ENCODE assay signal across 8 cellular contexts in the genomic region with DNA sequence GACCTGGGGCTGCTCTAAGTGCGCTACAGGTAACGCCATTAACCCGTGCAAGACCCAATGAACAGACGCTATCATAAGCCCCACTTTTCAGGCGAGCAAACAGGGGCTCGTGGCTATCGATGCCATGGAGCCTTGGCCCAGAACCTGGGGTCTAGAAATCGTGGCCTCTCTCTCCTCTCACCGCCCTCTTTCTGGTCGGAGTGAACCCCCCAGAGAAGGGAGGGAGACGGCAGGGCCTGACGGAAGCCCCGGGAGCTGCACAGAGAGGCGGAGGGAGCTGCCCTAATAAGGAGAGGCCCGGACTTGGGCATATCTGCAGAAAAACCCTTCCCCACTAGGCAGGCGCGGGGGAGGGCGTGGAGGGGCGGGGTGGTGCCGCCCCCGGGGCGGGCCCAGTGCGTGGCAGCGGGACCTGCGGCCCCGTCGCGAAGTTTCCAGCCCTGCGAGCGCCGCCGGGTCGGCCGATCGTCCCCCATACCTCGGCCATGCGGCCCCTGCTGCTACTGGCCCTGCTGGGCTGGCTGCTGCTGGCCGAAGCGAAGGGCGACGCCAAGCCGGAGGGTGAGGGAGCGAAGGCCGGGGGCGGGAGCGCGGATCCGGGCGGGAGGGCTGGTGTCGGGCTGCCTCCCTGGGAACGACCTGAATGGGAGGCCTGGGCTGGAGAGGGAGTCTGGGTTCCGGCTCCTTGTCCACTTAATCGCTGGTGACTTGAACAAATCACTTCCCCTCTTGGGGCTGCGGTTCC. TPM values are rescaled to one million over a fixed set of nuclear protein-coding genes. Genes with fewer than 3 reads are reported as not detected.
DNase-seq lines count a peak whose midpoint lies in the region; ATAC-seq, FAIRE-seq and TF ChIP-seq lines count a peak whose summit lies in the region.

A gene (plus strand): TSS at position 423 of the 745 bp plus-strand sequence. CDS start 63 bp downstream, at position 486.

- H3K4me1 Mint-ChIP-seq in activated B cell treated with CpG ODN at 0.5 μM for 24 hours: peaks cover 7% of the 10 kb centered on the region

- intact Hi-C loops in activated B cell treated with CpG ODN at 0.5 μM for 24 hours (cut with micrococcal nuclease): loop anchor here (1.0 kb wide), 3 partner anchors 8 to 46 kb away; a partner anchor contains a TSS
- intact Hi-C loops in spleen (cut with DNase I; ENCODE audit: low total_unique reads): no loop called here

- H3K4me1 ChIP-seq in A549 (peaks cover 26% of the 10 kb centered on the region), spleen (peaks cover 0 to 76% (median 37%) of the 10 kb centered on the region in 6 donors)

- POLR2A ChIA-PET in A549 (lab: Yijun Ruan, JAX) (interaction anchor here (0.6 to 1.5 kb wide), 3 partner anchors 25 to 46 kb away, joined by 3 to 13 read pairs (median 8); a partner anchor contains a TSS), activated B cell treated with CpG ODN at 0.5 μM for 24 hours (lab: Charles Lee) (interaction anchor here (0.6 to 10.6 kb wide), 5 partner anchors 8 to 217 kb away, joined by 3 to 184 read pairs (median 9); a partner anchor contains a TSS)

- TF ChIP-seq EP300 in A549 (IDR thresholded peaks at IDR 0.05): no peak

- H3K36me3 Mint-ChIP-seq in activated B cell treated with CpG ODN at 0.5 μM for 24 hours (ENCODE audit: low read depth): no peaks in the 10 kb centered on the region

- TF ChIP-seq POLR2A in A549 (IDR thresholded peaks at IDR 0.05; ENCODE audit: low read length) (peak; percentile 85), GM18526 (IDR thresholded peaks at IDR 0.05; ENCODE audit: extremely low read depth, insufficient read length) (peak; percentile 80), spleen (IDR thresholded peaks at IDR 0.05) (peak in 1 of 3 donors; percentile 3)

- H3K27ac ChIP-seq in A549 (peak within 1 kb of the TSS; percentile 86 to 88), spleen (peak within 1 kb of the TSS; percentile 43 to 93 (median 88))

- H3K9me3 ChIP-seq in A549: no peaks in the 10 kb centered on the region
- H3K9me3 ChIP-seq in spleen: no peaks in the 10 kb centered on the region

- peak within 1 kb of the TSS; percentile 86 for H3K4me3 Mint-ChIP-seq in activated B cell treated with CpG ODN at 0.5 μM for 24 hours

- FAIRE-seq in A549 (lab: Jason Lieb, UNC): no peak

- TF ChIP-seq CTCF in A549 (IDR thresholded peaks at IDR 0.05) (no peak), activated B cell treated with CpG ODN at 0.5 μM for 24 hours (IDR thresholded peaks at IDR 0.05) (no peak), cardiac fibroblast (IDR thresholded peaks at IDR 0.05; ENCODE audit: low read depth, low read length) (no peak), spleen (IDR thresholded peaks at IDR 0.05 in 8 of 11, conservative IDR thresholded peaks at IDR 0.05 in 3 of 11) (peak in 3 of 11 experiments; percentile 10 to 39 (median 27))

- H3K27me3 ChIP-seq in spleen (replicated peaks in 1 of 7): no peaks in the 10 kb centered on the region

- TF ChIP-seq RAD21 in A549 (conservative IDR thresholded peaks at IDR 0.05 in 1 of 2, IDR thresholded peaks at IDR 0.05 in 1 of 2): no peak

- peak; percentile 69 to 83 for DNase-seq in A549 (ENCODE audit: low read depth in 1 of 2, low spot score in 1 of 2)
- DNase-seq in NCI-H2227 treated with DMSO at 0.1 percent for 48 hours (lab: John Stamatoyannopoulos, UW): peak; percentile 65
- peak; percentile 76 for DNase-seq in activated B cell treated with CpG ODN at 0.5 μM for 24 hours
- peak; percentile 89 to 95 for DNase-seq in cardiac fibroblast (ENCODE audit: low read depth in 2 of 2)
- peak; percentile 87 for DNase-seq in iris pigment epithelial cell (ENCODE audit: low read depth)
- DNase-seq in spleen: peak; percentile 97

- H3K4me3 ChIP-seq in A549 (peak within 1 kb of the TSS; percentile 52), cardiac fibroblast (replicated peaks in 1 of 2; ENCODE audit: low read depth in 2 of 2, low read length in 2 of 2) (peak within 1 kb of the TSS; percentile 62 to 71), spleen (peak within 1 kb of the TSS; percentile 57 to 78 (median 66))

- peak; percentile 95 to 98 for ATAC-seq in A549
- peak; percentile 79 for ATAC-seq in HG03066 (IDR thresholded peaks at IDR 0.05; ENCODE audit: low read depth, unreplicated experiment)
- peak; percentile 99 for ATAC-seq in activated B cell treated with CpG ODN at 0.5 μM for 24 hours (ENCODE audit: low read depth)

- peaks cover 0 to 17% (median 0%) of the 10 kb centered on the region in 6 donors for H3K36me3 ChIP-seq in spleen

- CTCF ChIA-PET in A549 (lab: Yijun Ruan, JAX) (interaction anchor here (0.6 kb wide), 1 partner anchor 64 kb away, joined by 3 read pairs; no protein-coding TSS in a partner anchor), activated B cell treated with CpG ODN at 0.5 μM for 24 hours (lab: Charles Lee) (interaction anchor here (1.0 kb wide), 1 partner anchor 25 kb away, joined by 3 read pairs; no protein-coding TSS in a partner anchor)

- peak within 1 kb of the TSS; percentile 93 for H3K4me2 ChIP-seq in A549

- H3K27me3 Mint-ChIP-seq in activated B cell treated with CpG ODN at 0.5 μM for 24 hours: no peaks in the 10 kb centered on the region

- peak within 1 kb of the TSS; percentile 59 for H3K27ac Mint-ChIP-seq in activated B cell treated with CpG ODN at 0.5 μM for 24 hours

- WGBS in A549 (ENCODE audit: missing lambda C conversion rate): 3% methylated on average over 14 of the region's 54 CpGs
- 0 to 3% (median 1%) methylated on average over 19 to 54 of the region's 54 CpGs for WGBS in spleen, 5 donors

- H3K9me3 Mint-ChIP-seq in activated B cell treated with CpG ODN at 0.5 μM for 24 hours: no peaks in the 10 kb centered on the region

TF ChIP-seq in A549, 52 proteins besides CTCF, POLR2A, EP300 and RAD21 (continues in another document):
- TF ChIP-seq CBX8 (IDR thresholded peaks at IDR 0.05) (no peak), CEBPB (IDR thresholded peaks at IDR 0.05) (no peak), POLR2AphosphoS2 (conservative IDR thresholded peaks at IDR 0.05; ENCODE audit: low read length) (no peak), MYC (IDR thresholded peaks at IDR 0.05; ENCODE audit: borderline replicate concordance, low read length) (no peak), ZFP36 (IDR thresholded peaks at IDR 0.05; ENCODE audit: borderline replicate concordance, partially characterized antibody) (no peak), TP53 (CRISPR knock-in tag; IDR thresholded peaks at IDR 0.05) (no peak), CHD2 (IDR thresholded peaks at IDR 0.05; ENCODE audit: low read length, partially characterized antibody) (no peak), HEYL (CRISPR knock-in tag; IDR thresholded peaks at IDR 0.05) (no peak), HOXA7 (CRISPR knock-in tag; IDR thresholded peaks at IDR 0.05) (no peak), RCOR1 (IDR thresholded peaks at IDR 0.05; ENCODE audit: low read depth, low read length) (no peak), EHF (CRISPR knock-in tag; IDR thresholded peaks at IDR 0.05) (no peak), HOXB13 (CRISPR knock-in tag; IDR thresholded peaks at IDR 0.05; ENCODE audit: low read depth) (no peak), HDAC2 (IDR thresholded peaks at IDR 0.05) (no peak), JUN (IDR thresholded peaks at IDR 0.05) (peak in 1 of 2 experiments; percentile 60; a peak in 2 of 5 replicates), PHF8 (IDR thresholded peaks at IDR 0.05; ENCODE audit: borderline replicate concordance, low read depth) (peak; percentile 61; the same call in 1 of the 2 replicates), EHMT2 (IDR thresholded peaks at IDR 0.05; ENCODE audit: low read depth) (no peak), TFCP2L1 (CRISPR knock-in tag; IDR thresholded peaks at IDR 0.05) (no peak), KDM1A (IDR thresholded peaks at IDR 0.05; ENCODE audit: low read depth) (no peak)
- TF ChIP-seq, protein P1, sequence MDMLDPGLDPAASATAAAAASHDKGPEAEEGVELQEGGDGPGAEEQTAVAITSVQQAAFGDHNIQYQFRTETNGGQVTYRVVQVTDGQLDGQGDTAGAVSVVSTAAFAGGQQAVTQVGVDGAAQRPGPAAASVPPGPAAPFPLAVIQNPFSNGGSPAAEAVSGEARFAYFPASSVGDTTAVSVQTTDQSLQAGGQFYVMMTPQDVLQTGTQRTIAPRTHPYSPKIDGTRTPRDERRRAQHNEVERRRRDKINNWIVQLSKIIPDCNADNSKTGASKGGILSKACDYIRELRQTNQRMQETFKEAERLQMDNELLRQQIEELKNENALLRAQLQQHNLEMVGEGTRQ (IDR thresholded peaks at IDR 0.05): no peak
- TF ChIP-seq, protein P2, sequence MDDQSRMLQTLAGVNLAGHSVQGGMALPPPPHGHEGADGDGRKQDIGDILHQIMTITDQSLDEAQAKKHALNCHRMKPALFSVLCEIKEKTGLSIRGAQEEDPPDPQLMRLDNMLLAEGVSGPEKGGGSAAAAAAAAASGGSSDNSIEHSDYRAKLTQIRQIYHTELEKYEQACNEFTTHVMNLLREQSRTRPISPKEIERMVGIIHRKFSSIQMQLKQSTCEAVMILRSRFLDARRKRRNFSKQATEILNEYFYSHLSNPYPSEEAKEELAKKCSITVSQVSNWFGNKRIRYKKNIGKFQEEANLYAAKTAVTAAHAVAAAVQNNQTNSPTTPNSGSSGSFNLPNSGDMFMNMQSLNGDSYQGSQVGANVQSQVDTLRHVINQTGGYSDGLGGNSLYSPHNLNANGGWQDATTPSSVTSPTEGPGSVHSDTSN (IDR thresholded peaks at IDR 0.05): no peak
- TF ChIP-seq, protein P3, sequence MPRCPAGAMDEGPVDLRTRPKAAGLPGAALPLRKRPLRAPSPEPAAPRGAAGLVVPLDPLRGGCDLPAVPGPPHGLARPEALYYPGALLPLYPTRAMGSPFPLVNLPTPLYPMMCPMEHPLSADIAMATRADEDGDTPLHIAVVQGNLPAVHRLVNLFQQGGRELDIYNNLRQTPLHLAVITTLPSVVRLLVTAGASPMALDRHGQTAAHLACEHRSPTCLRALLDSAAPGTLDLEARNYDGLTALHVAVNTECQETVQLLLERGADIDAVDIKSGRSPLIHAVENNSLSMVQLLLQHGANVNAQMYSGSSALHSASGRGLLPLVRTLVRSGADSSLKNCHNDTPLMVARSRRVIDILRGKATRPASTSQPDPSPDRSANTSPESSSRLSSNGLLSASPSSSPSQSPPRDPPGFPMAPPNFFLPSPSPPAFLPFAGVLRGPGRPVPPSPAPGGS (IDR thresholded peaks at IDR 0.05): peak; percentile 50; the same call in 1 of the 3 replicates

RNA-seq across cellular contexts. Expression of the gene that starts here (rescaled TPM):
- polyA plus RNA-seq in A549 (2011; rRNA removed): 53.8 and 66.7 TPM in 2 replicates
- polyA plus RNA-seq in A549 (2012; cell fraction: cytosol; rRNA removed): 65.6 and 81.8 TPM in 2 replicates
- polyA plus RNA-seq in A549 (2012; cell fraction: nucleus; rRNA removed): 154 and 189 TPM in 2 replicates
- polyA plus RNA-seq in A549 (2017; fragmentation: RNase III; extraction: RNeasy Plus Mini Kit Qiagen cat#74134 plus additional on column Dnase treatment): 78.6 to 85.2 TPM (median 83.9 TPM) in 3 replicates
- 80.8 and 92.3 TPM in 2 replicates for polyA minus RNA-seq in A549 (2011; rRNA and poly(A)+ RNA removed)
- 15.7 and 18.6 TPM in 2 replicates for total RNA-seq in activated B cell treated with CpG ODN at 0.5 μM for 24 hours
- total RNA-seq in spleen: 10 to 100 TPM; 40.0 to 53.4 (median 46.4) TPM
- polyA plus RNA-seq in spleen: 10 to 100 TPM; 11.6 to 19.7 (median 14.5) TPM

Comparison
In these comparisons a context has a peak if more than half of its experiments do, and no peak if none do; other contexts are left out.
1. Peak in every context shown above with its lines: DNase-seq, ATAC-seq, H3K4me3 ChIP-seq and H3K27ac ChIP-seq.